In the genomic region with DNA sequence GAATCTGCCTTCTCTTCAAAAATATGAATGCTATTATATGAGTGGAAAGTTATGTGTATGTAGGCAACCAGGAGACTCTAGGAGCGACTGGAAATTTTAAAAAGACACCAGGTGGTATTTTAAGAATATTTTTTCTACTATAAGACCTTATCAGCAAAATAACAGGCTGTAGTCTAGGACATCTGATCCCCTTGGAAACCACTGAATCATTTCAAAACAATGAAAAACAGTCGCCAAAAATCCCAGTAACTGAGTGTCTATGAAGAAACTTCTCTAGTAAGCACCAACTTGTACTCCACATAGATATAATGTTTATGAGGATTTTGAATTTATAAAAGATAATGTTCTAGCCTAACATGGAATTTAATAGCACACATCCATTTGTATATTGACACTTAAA, we compare ENCODE assay signal across 16 cellular contexts.
DNase-seq lines count a peak whose midpoint lies in the region; ATAC-seq and TF ChIP-seq lines count a peak whose summit lies in the region.
"Had no signal": no experiment of that assay in that cellular context is flagged by ENCODE, and none has a peak within 500 bp of the region (broad histone marks: within the 10 kb centered on the region; RNA-seq: fewer than 3 reads in every experiment).

No MANE protein-coding gene starts in this region.

- H2BK12ac ChIP-seq in mesenchymal stem cell (ENCODE audit: low read length in 2 of 2), result no peak overlapping the region

- H3K27ac ChIP-seq in AG04450 (ENCODE audit: low read depth, low read length) (no peak overlapping the region), mesenchymal stem cell (ENCODE audit: low read length, poor library complexity, severe bottlenecking) (no peak overlapping the region)
- H3K27ac ChIP-seq: neural progenitor cell, skin epidermis had no signal

- peak; percentile 34 for DNase-seq in AG04450 (ENCODE audit: low read depth, low spot score)
- DNase-seq in HT1080 (ENCODE audit: low read depth), result peak; percentile 39
- peak; percentile 87 for DNase-seq in cardiac fibroblast (ENCODE audit: low read depth in 2 of 2)
- peak; percentile 62 for DNase-seq in mesenchymal stem cell
- DNase-seq in putamen (ENCODE audit: low spot score), result no peak
- DNase-seq in NCI-H1436 treated with DMSO at 0.1 percent for 48 hours (lab: John Stamatoyannopoulos, UW), result no peak
- no peak for DNase-seq in D341Med (ENCODE audit: low spot score)
- DNase-seq: activated CD4-positive, alpha-beta memory T cell treated with anti-CD3 and anti-CD28 coated beads, Interleukin-2, amount 10 ng/mL, durations not matched to agents 7 days and 5 days; activated effector memory CD4-positive, alpha-beta T cell treated with anti-CD3 and anti-CD28 coated beads, Interleukin-2, amount 50 U/mL, for 16 hours; central memory CD4-positive, alpha-beta T cell; NCI-H2107; SHP77 treated with DMSO at 0.1 percent for 48 hours had no signal

- H3K14ac ChIP-seq in mesenchymal stem cell (ENCODE audit: low read length in 2 of 2), result no peak overlapping the region

- peak overlapping the region; percentile 48 for H3K9ac ChIP-seq in mesenchymal stem cell (ENCODE audit: low read length)
- H3K9ac ChIP-seq: neural progenitor cell had no signal

- CTCF ChIA-PET in AG04450 (lab: Charles Lee), result no interaction called here

- H4K91ac ChIP-seq in mesenchymal stem cell (ENCODE audit: low read length), result no peak overlapping the region

- peaks cover 3% of the 10 kb centered on the region; the same call in 1 of the 2 replicates for H3K9me3 ChIP-seq in AG04450 (ENCODE audit: control insufficient read depth, insufficient read depth, low read length)
- no peaks in the 10 kb centered on the region for H3K9me3 ChIP-seq in mesenchymal stem cell (ENCODE audit: control insufficient read depth, low read length)

- no peak overlapping the region for H2BK15ac ChIP-seq in mesenchymal stem cell (ENCODE audit: low read depth, poor library complexity, severe bottlenecking)

- no peak for ATAC-seq in HG03175 (IDR thresholded peaks at IDR 0.05; ENCODE audit: unreplicated experiment)

- H3K36me3 ChIP-seq in mesenchymal stem cell (ENCODE audit: control insufficient read depth in 1 of 2, insufficient read depth in 2 of 2, low read depth in 1 of 2, low read length in 2 of 2), result no peaks in the 10 kb centered on the region
- H3K36me3 ChIP-seq: neural progenitor cell had no signal

- H3K4me3 ChIP-seq in AG04450 (ENCODE audit: low read depth, low read length) (no peak overlapping the region), cardiac fibroblast (replicated peaks in 1 of 2; ENCODE audit: low read depth in 2 of 2, low read length in 2 of 2) (no peak overlapping the region), mesenchymal stem cell (ENCODE audit: insufficient read depth in 1 of 2, low read depth in 1 of 2, low read length in 2 of 2) (no peak overlapping the region)
- H3K4me3 ChIP-seq: lung, neural progenitor cell, skin epidermis had no signal

- H3K27me3 ChIP-seq in AG04450 (ENCODE audit: control insufficient read depth, insufficient read depth, low read length) (no peaks in the 10 kb centered on the region), mesenchymal stem cell (ENCODE audit: control insufficient read depth in 1 of 2, insufficient read depth in 1 of 2, low read length in 2 of 2) (no peaks in the 10 kb centered on the region)
- H3K27me3 ChIP-seq: neural progenitor cell had no signal

- H3K4ac ChIP-seq in mesenchymal stem cell (ENCODE audit: low read depth in 1 of 2, low read length in 2 of 2), result no peak overlapping the region

- no peak overlapping the region for H4K8ac ChIP-seq in mesenchymal stem cell (ENCODE audit: low read length)

- no peaks in the 10 kb centered on the region for H3K4me1 ChIP-seq in mesenchymal stem cell (ENCODE audit: control insufficient read depth, insufficient read depth, low read depth, low read length)
- H3K4me1 ChIP-seq: neural progenitor cell had no signal

- no peak overlapping the region for H2BK5ac ChIP-seq in mesenchymal stem cell (ENCODE audit: low read depth, low read length, poor library complexity, severe bottlenecking)

- H3K18ac ChIP-seq in mesenchymal stem cell (ENCODE audit: low read depth in 1 of 2, low read length in 2 of 2), result no peak overlapping the region

- POLR2A ChIA-PET in AG04450 (lab: Yijun Ruan, JAX), result no interaction called here

- TF ChIP-seq CTCF in AG04450 (IDR thresholded peaks at IDR 0.05; ENCODE audit: low read depth, low read length) (no peak), cardiac fibroblast (IDR thresholded peaks at IDR 0.05; ENCODE audit: low read depth, low read length) (no peak)

- H2BK120ac ChIP-seq in mesenchymal stem cell (ENCODE audit: low read depth, low read length), result no peak overlapping the region

- 67% methylated on average over 1 of the region's 2 CpGs for WGBS in mesenchymal stem cell

- no peak overlapping the region for H3K4me2 ChIP-seq in mesenchymal stem cell (ENCODE audit: low read length, poor library complexity, severe bottlenecking)
- H3K4me2 ChIP-seq: neural progenitor cell had no signal

- no peaks in the 10 kb centered on the region for H3K79me1 ChIP-seq in mesenchymal stem cell (replicated peaks; ENCODE audit: low read length, poor library complexity, severe bottlenecking)

- no peak overlapping the region for H3K23ac ChIP-seq in mesenchymal stem cell (ENCODE audit: low read length in 2 of 2)

- no peak overlapping the region for H2AFZ ChIP-seq in mesenchymal stem cell (ENCODE audit: low read depth, low read length)
- H2AFZ ChIP-seq: neural progenitor cell had no signal

- no peak overlapping the region for H2AK5ac ChIP-seq in mesenchymal stem cell (ENCODE audit: low read length, severe bottlenecking)

Comparison
In these comparisons a context has a peak if more than half of its experiments do, and no peak if none do; other contexts are left out.
1. DNase-seq: peak in AG04450 (single experiment), HT1080 (single experiment), cardiac fibroblast (2 of 2) and mesenchymal stem cell (single experiment); none in putamen (single experiment), NCI-H1436 treated with DMSO at 0.1 percent for 48 hours (single experiment) and D341Med (single experiment).